ENCODE assay signal across 20 cellular contexts in genomic region chr10:14271621-14272020, GRCh38. TPM values are rescaled to one million over a fixed set of nuclear protein-coding genes. Genes with fewer than 3 reads are reported as not detected.
DNase-seq lines count a peak whose midpoint lies in the region; ATAC-seq and TF ChIP-seq lines count a peak whose summit lies in the region.
"Had no signal": no experiment of that assay in that cellular context is flagged by ENCODE, and none has a peak within 500 bp of the region (broad histone marks: within the 10 kb centered on the region; RNA-seq: fewer than 3 reads in every experiment).

No MANE protein-coding gene starts in this region.

- no peak overlapping the region for H3K9ac ChIP-seq in IMR-90 (ENCODE audit: low read depth, low read length)
- H3K9ac ChIP-seq in neural progenitor cell, result no peak overlapping the region
- H3K9ac ChIP-seq: BLaER1 treated with 17β-estradiol and CSF1 and Interleukin-3, amounts not matched to agents 10 nM and 100 nM; GM23248 had no signal

- H3K9me3 Mint-ChIP-seq in chondrocyte (ENCODE audit: low read depth) (no peaks in the 10 kb centered on the region), neural progenitor cell (peaks cover 3% of the 10 kb centered on the region)
- no peaks in the 10 kb centered on the region for H3K9me3 Mint-ChIP-seq in activated CD4-positive, alpha-beta T cell treated with anti-CD3 and anti-CD28 coated beads, Interleukin-2, amount 10 ng/mL, durations not matched to agents 24 days and 14 days
- H3K9me3 Mint-ChIP-seq: CD4-positive, alpha-beta T cell; CD8-positive, alpha-beta memory T cell; H9 had no signal

- no peak overlapping the region for H2AFZ ChIP-seq in IMR-90 (replicated peaks; ENCODE audit: low read length, poor library complexity)
- H2AFZ ChIP-seq in neural progenitor cell (replicated peaks), result no peak overlapping the region
- H2AFZ ChIP-seq: GM23248 had no signal

- dilution Hi-C loops in IMR-90 (cut with HindIII; ENCODE audit: low sequenced_read_pairs, unreplicated experiment), result no loop called here

- H2BK15ac ChIP-seq in IMR-90 (ENCODE audit: low read depth, low read length), result no peak overlapping the region

- H4K5ac ChIP-seq in IMR-90 (ENCODE audit: low read depth, low read length), result no peak overlapping the region

- no peak overlapping the region for H3K18ac ChIP-seq in IMR-90 (ENCODE audit: low read depth, low read length)

- no peak overlapping the region for H2AK5ac ChIP-seq in IMR-90 (ENCODE audit: low read depth, low read length)

- no CpG with 5 or more reads among the region's 3 CpGs for WGBS in IMR-90 (ENCODE audit: extremely low coverage in 2 of 2, insufficient read length in 1 of 2), 2 experiments

- no peaks in the 10 kb centered on the region for H3K79me2 ChIP-seq in neural progenitor cell (ENCODE audit: low read depth)

- ATAC-seq in IMR-90 (ENCODE audit: low read depth), result peak; percentile 49
- ATAC-seq: HCT116 had no signal

- DNase-seq in AG04450 (ENCODE audit: low read depth, low spot score) (peak; percentile 7), IMR-90 (peak; percentile 46), chondrocyte (ENCODE audit: low spot score) (no peak), neural progenitor cell (ENCODE audit: low spot score) (no peak), NCI-H82 treated with DMSO at 0.1 percent for 48 hours (lab: John Stamatoyannopoulos, UW; ENCODE audit: unreplicated experiment) (no peak), OCI-M1 (lab: John Stamatoyannopoulos, UW) (no peak), NK-92 (lab: John Stamatoyannopoulos, UW; ENCODE audit: unreplicated experiment) (no peak)
- no peak for DNase-seq in activated CD4-positive, alpha-beta T cell treated with anti-CD3 and anti-CD28 coated beads, Interleukin-2, amount 10 ng/mL, durations not matched to agents 24 days and 14 days
- DNase-seq: AML-193; BE2C; CD4-positive, alpha-beta T cell; CD8-positive, alpha-beta memory T cell; DMS 273 treated with DMSO at 0.1 percent for 48 hours; DMS79; GM23248; H9 had no signal

- in situ Hi-C loops in IMR-90 (cut with MboI; ENCODE audit: low sequenced_read_pairs), result no loop called here

- H2AK9ac ChIP-seq in IMR-90 (replicated peaks; ENCODE audit: low read depth, low read length, poor library complexity), result no peak overlapping the region

- no peaks in the 10 kb centered on the region for H4K20me1 ChIP-seq in IMR-90 (ENCODE audit: insufficient read depth, low read length)
- no peaks in the 10 kb centered on the region for H4K20me1 ChIP-seq in neural progenitor cell (ENCODE audit: low read depth)
- H4K20me1 ChIP-seq: BLaER1 treated with 17β-estradiol and CSF1 and Interleukin-3, amounts not matched to agents 10 nM and 100 nM had no signal

- TF ChIP-seq RAD21 in IMR-90 (IDR thresholded peaks at IDR 0.05; ENCODE audit: low read length), result no peak

- H3F3A ChIP-seq in neural progenitor cell (ENCODE audit: low read depth), result no peaks in the 10 kb centered on the region

- TF ChIP-seq CTCF in AG04450 (IDR thresholded peaks at IDR 0.05; ENCODE audit: low read depth, low read length) (no peak), IMR-90 (conservative IDR thresholded peaks at IDR 0.05; ENCODE audit: low read depth, low read length) (no peak), chondrocyte (IDR thresholded peaks at IDR 0.05) (no peak), neural progenitor cell (IDR thresholded peaks at IDR 0.05) (no peak)

- intact Hi-C loops in IMR-90 (cut with micrococcal nuclease), result no loop called here
- intact Hi-C loops in activated CD4-positive, alpha-beta T cell treated with anti-CD3 and anti-CD28 coated beads, Interleukin-2, amount 10 ng/mL, durations not matched to agents 24 days and 14 days (cut with micrococcal nuclease), result no loop called here

- H3K4ac ChIP-seq in IMR-90 (ENCODE audit: low read depth, low read length), result no peak overlapping the region

- H3K4me3 Mint-ChIP-seq in chondrocyte (ENCODE audit: unreplicated experiment) (no peak overlapping the region), neural progenitor cell (no peak overlapping the region)
- H3K4me3 Mint-ChIP-seq in activated CD4-positive, alpha-beta T cell treated with anti-CD3 and anti-CD28 coated beads, Interleukin-2, amount 10 ng/mL, durations not matched to agents 24 days and 14 days, result no peak overlapping the region
- H3K4me3 Mint-ChIP-seq: CD14-positive monocyte; CD4-positive, alpha-beta T cell; CD8-positive, alpha-beta memory T cell; H9 had no signal

- no peaks in the 10 kb centered on the region for H3K9me1 ChIP-seq in IMR-90 (ENCODE audit: insufficient read depth, low read length)

- H3K36me3 ChIP-seq in IMR-90 (ENCODE audit: control insufficient read depth, insufficient read depth, low read length) (no peaks in the 10 kb centered on the region), neural progenitor cell (no peaks in the 10 kb centered on the region)
- H3K36me3 ChIP-seq: BE2C; BLaER1 treated with 17β-estradiol and CSF1 and Interleukin-3, amounts not matched to agents 10 nM and 100 nM had no signal

- no peak overlapping the region for H3K4me2 ChIP-seq in IMR-90 (ENCODE audit: low read depth, low read length)
- no peak overlapping the region for H3K4me2 ChIP-seq in neural progenitor cell
- H3K4me2 ChIP-seq: BLaER1 treated with 17β-estradiol and CSF1 and Interleukin-3, amounts not matched to agents 10 nM and 100 nM had no signal

- TF ChIP-seq POLR2A in IMR-90 (IDR thresholded peaks at IDR 0.05; ENCODE audit: low read depth, low read length), result no peak

- POLR2A ChIA-PET in AG04450 (lab: Yijun Ruan, JAX), result no interaction called here
- POLR2A ChIA-PET in IMR-90 (lab: Charles Lee; ENCODE audit: unreplicated experiment), result interaction anchor here (0.6 kb wide), 1 partner anchor 65 kb away, joined by 10 read pairs; no protein-coding TSS in a partner anchor

- no peak overlapping the region for H3K27ac ChIP-seq in AG04450 (ENCODE audit: low read depth, low read length)
- H3K27ac ChIP-seq in IMR-90 (ENCODE audit: insufficient read depth, low read length), result no peak overlapping the region
- no peak overlapping the region for H3K27ac ChIP-seq in neural progenitor cell
- H3K27ac ChIP-seq: 22Rv1; BLaER1 treated with 17β-estradiol and CSF1 and Interleukin-3, amounts not matched to agents 10 nM and 100 nM; GM23248 had no signal

- H3K27me3 Mint-ChIP-seq in chondrocyte (ENCODE audit: low read depth), result no peaks in the 10 kb centered on the region
- H3K27me3 Mint-ChIP-seq in neural progenitor cell (ENCODE audit: insufficient read depth, low read depth), result peaks cover 4% of the 10 kb centered on the region
- peaks cover 2% of the 10 kb centered on the region for H3K27me3 Mint-ChIP-seq in activated CD4-positive, alpha-beta T cell treated with anti-CD3 and anti-CD28 coated beads, Interleukin-2, amount 10 ng/mL, durations not matched to agents 24 days and 14 days
- H3K27me3 Mint-ChIP-seq: CD4-positive, alpha-beta T cell had no signal

- H3K4me3 ChIP-seq in AG04450 (ENCODE audit: low read depth, low read length), result no peak overlapping the region
- no peak overlapping the region for H3K4me3 ChIP-seq in IMR-90 (ENCODE audit: insufficient read depth, low read depth, low read length)
- no peak overlapping the region for H3K4me3 ChIP-seq in neural progenitor cell
- H3K4me3 ChIP-seq: BLaER1 treated with 17β-estradiol and CSF1 and Interleukin-3, amounts not matched to agents 10 nM and 100 nM; GM23248 had no signal

- H3K79me1 ChIP-seq in IMR-90 (ENCODE audit: low read depth in 1 of 2, low read length in 2 of 2), result no peaks in the 10 kb centered on the region

- no peaks in the 10 kb centered on the region for H3K36me3 Mint-ChIP-seq in chondrocyte (ENCODE audit: low read depth)
- peaks cover 3% of the 10 kb centered on the region for H3K36me3 Mint-ChIP-seq in neural progenitor cell
- no peaks in the 10 kb centered on the region for H3K36me3 Mint-ChIP-seq in activated CD4-positive, alpha-beta T cell treated with anti-CD3 and anti-CD28 coated beads, Interleukin-2, amount 10 ng/mL, durations not matched to agents 24 days and 14 days (ENCODE audit: low read depth)
- H3K36me3 Mint-ChIP-seq: CD14-positive monocyte; CD8-positive, alpha-beta memory T cell had no signal

- H2BK20ac ChIP-seq in IMR-90 (ENCODE audit: low read depth, low read length), result no peak overlapping the region

- peak overlapping the region; percentile 77 for H3K27ac Mint-ChIP-seq in chondrocyte (ENCODE audit: unreplicated experiment)
- H3K27ac Mint-ChIP-seq in neural progenitor cell, result peak overlapping the region; percentile 32
- no peak overlapping the region for H3K27ac Mint-ChIP-seq in activated CD4-positive, alpha-beta T cell treated with anti-CD3 and anti-CD28 coated beads, Interleukin-2, amount 10 ng/mL, durations not matched to agents 24 days and 14 days
- H3K27ac Mint-ChIP-seq: CD14-positive monocyte; CD4-positive, alpha-beta T cell; CD8-positive, alpha-beta memory T cell; H9 had no signal

- no peak overlapping the region for H4K91ac ChIP-seq in IMR-90 (ENCODE audit: insufficient read depth, low read depth, low read length)

- H3K23ac ChIP-seq in IMR-90 (ENCODE audit: low read depth, low read length), result no peak overlapping the region

- no TSS peak for BruUV-seq in IMR-90 (replicated peaks; lab: Mats Ljungman, UMichigan)

- H3K4me1 Mint-ChIP-seq in chondrocyte (ENCODE audit: low read depth) (peaks cover 25% of the 10 kb centered on the region), neural progenitor cell (peaks cover 15% of the 10 kb centered on the region)
- H3K4me1 Mint-ChIP-seq in activated CD4-positive, alpha-beta T cell treated with anti-CD3 and anti-CD28 coated beads, Interleukin-2, amount 10 ng/mL, durations not matched to agents 24 days and 14 days, result no peaks in the 10 kb centered on the region
- H3K4me1 Mint-ChIP-seq: CD14-positive monocyte; CD8-positive, alpha-beta memory T cell; H9 had no signal

- CTCF ChIA-PET in AG04450 (lab: Charles Lee) (no interaction called here), IMR-90 (lab: Yijun Ruan, JAX) (no interaction called here)

- H3K56ac ChIP-seq in IMR-90 (ENCODE audit: extremely low read depth, insufficient read depth, low read length), result no peak overlapping the region

- H2BK5ac ChIP-seq in IMR-90 (ENCODE audit: low read depth, low read length, poor library complexity, severe bottlenecking), result no peak overlapping the region

- H3K4me1 ChIP-seq in IMR-90 (ENCODE audit: control insufficient read depth, insufficient read depth, low read length) (peaks cover 2% of the 10 kb centered on the region), neural progenitor cell (no peaks in the 10 kb centered on the region)
- H3K4me1 ChIP-seq: BE2C had no signal

- H4K8ac ChIP-seq in IMR-90 (ENCODE audit: low read depth in 2 of 2, low read length in 2 of 2), result no peak overlapping the region

- H3K9me3 ChIP-seq in AG04450 (ENCODE audit: control insufficient read depth, insufficient read depth, low read length) (no peaks in the 10 kb centered on the region), IMR-90 (ENCODE audit: control insufficient read depth, insufficient read depth, low read length) (peaks cover 5% of the 10 kb centered on the region), neural progenitor cell (ENCODE audit: low read depth) (no peaks in the 10 kb centered on the region)
- H3K9me3 ChIP-seq: BE2C had no signal

- no peak overlapping the region for H2BK120ac ChIP-seq in IMR-90 (ENCODE audit: low read depth, low read length)

- no peak overlapping the region for H3K14ac ChIP-seq in IMR-90 (replicated peaks; ENCODE audit: low read depth, low read length)

- H3K27me3 ChIP-seq in AG04450 (ENCODE audit: control insufficient read depth, insufficient read depth, low read length), result peaks cover 20% of the 10 kb centered on the region
- H3K27me3 ChIP-seq in IMR-90 (ENCODE audit: control insufficient read depth, insufficient read depth, low read length), result peaks cover 40% of the 10 kb centered on the region
- H3K27me3 ChIP-seq in neural progenitor cell, result no peaks in the 10 kb centered on the region
- H3K27me3 ChIP-seq: BE2C; BLaER1 treated with 17β-estradiol and CSF1 and Interleukin-3, amounts not matched to agents 10 nM and 100 nM had no signal

RNA-seq across cellular contexts. Expression of gene FRMD4A, which starts 59.1 kb away (rescaled TPM):
- polyA plus RNA-seq in AG04450 (2011; rRNA removed) (45.7 and 47.9 TPM in 2 replicates), IMR-90 (2012; rRNA removed) (68.8 and 80.6 TPM in 2 replicates)
- 128 and 154 TPM in 2 replicates for polyA minus RNA-seq in AG04450 (2011; rRNA and poly(A)+ RNA removed)
- total RNA-seq in IMR-90 (2012; rRNA removed) (27.5 and 30.3 TPM in 2 replicates), chondrocyte (63.9 to 129 TPM (median 124 TPM) in 3 replicates), neural progenitor cell (ENCODE audit: low replicate concordance) (20.2 and 22.6 TPM in 2 replicates)
- 53.9 and 85.1 TPM in 2 replicates for polyA plus RNA-seq in IMR-90 (2012; cell fraction: cytosol; rRNA removed)
- 185 and 283 TPM in 2 replicates for polyA plus RNA-seq in IMR-90 (2012; cell fraction: nucleus; rRNA removed; ENCODE audit: low replicate concordance)
- total RNA-seq in activated CD4-positive, alpha-beta T cell treated with anti-CD3 and anti-CD28 coated beads, Interleukin-2, amount 10 ng/mL, durations not matched to agents 24 days and 14 days, result 0.45 and 0.98 TPM in 2 replicates
- polyA plus RNA-seq: CD14-positive monocyte had no signal

Comparison
In these comparisons a context has a peak if more than half of its experiments do, and no peak if none do; other contexts are left out.
1. DNase-seq: peak in AG04450 (single experiment) and IMR-90 (single experiment); none in chondrocyte (single experiment), neural progenitor cell (single experiment), NCI-H82 treated with DMSO at 0.1 percent for 48 hours (single experiment), activated CD4-positive, alpha-beta T cell treated with anti-CD3 and anti-CD28 coated beads, Interleukin-2, amount 10 ng/mL, durations not matched to agents 24 days and 14 days (single experiment), OCI-M1 (single experiment) and NK-92 (single experiment).
2. RNA of gene FRMD4A, which starts 59.1 kb away (total RNA-seq): 63.9 to 129 TPM in chondrocyte, 27.5 to 30.3 TPM in IMR-90 and 20.2 to 22.6 TPM in neural progenitor cell; 0.45 to 0.98 TPM in activated CD4-positive, alpha-beta T cell treated with anti-CD3 and anti-CD28 coated beads, Interleukin-2, amount 10 ng/mL, durations not matched to agents 24 days and 14 days; every median in the first group is over 10 times any median in the second.